Comparison of ENCODE assay signal across 8 cellular contexts in the genomic region with DNA sequence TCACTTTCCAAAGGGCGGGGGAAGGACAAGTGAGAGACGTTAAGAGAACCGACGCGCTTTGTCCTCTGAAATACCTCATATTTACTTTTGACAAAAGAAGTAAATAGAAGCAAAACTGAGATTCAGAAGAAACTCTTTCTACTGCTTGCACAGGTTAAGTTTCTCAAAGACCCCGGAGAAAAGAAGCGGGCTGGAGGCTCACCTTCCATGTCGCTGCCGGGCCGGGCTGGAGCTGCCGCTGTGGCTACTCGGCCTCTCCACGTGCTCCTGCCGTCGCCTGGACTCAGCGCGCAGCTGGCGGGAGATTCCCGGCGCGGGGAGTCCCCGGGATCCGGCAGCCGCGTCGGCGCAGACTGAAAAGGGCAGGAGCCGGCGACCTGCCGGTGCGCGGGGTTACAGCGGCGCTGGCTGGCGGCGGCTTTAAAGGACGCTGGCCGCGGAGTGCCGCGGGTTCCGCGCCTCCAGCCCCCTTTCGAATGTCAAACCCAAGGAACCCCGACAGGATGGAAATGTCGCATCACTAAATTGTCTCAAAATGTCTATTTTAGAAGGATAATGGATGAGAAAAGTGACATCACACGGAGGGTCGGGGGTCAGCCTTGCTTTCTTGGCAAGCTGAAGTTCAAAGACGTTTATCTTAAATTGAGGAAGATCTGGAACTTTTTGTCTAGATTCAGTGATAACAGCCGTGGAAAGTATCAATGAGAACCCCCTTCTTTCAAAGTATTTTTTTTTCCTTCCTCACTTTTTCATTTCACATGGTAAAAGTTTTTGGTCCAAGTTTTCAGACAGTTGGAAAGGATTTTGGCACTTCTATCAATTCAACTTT. TPM values are rescaled to one million over a fixed set of nuclear protein-coding genes. Genes with fewer than 3 reads are reported as not detected.
DNase-seq lines count a peak whose midpoint lies in the region; ATAC-seq and TF ChIP-seq lines count a peak whose summit lies in the region.

TSS of gene IKZF3 (minus strand) at position 395 of the 829 bp plus-strand sequence. CDS start at position 209, 186 bp downstream.

- 5% methylated on average over 50 of the region's 50 CpGs for WGBS in tibial nerve, 2 donors

- TF ChIP-seq EP300 in tibial nerve (IDR thresholded peaks at IDR 0.05): no peak

- no peaks in the 10 kb centered on the region for H3K36me3 ChIP-seq in tibial nerve

- peaks cover 0 to 14% (median 6%) of the 10 kb centered on the region in 4 donors for H3K4me1 ChIP-seq in tibial nerve

- H3K27me3 ChIP-seq in tibial nerve: peaks cover 0 to 98% of the 10 kb centered on the region in 2 donors

- TF ChIP-seq POLR2A in tibial nerve (IDR thresholded peaks at IDR 0.05): no peak

- intact Hi-C loops in posterior vena cava (cut with DNase I): no loop called here

- peak; percentile 74 for DNase-seq in GM10266 (ENCODE audit: extremely low spot score)
- DNase-seq in NCI-H526 treated with DMSO at 0.1 percent for 48 hours (lab: John Stamatoyannopoulos, UW): peak; percentile 22
- DNase-seq in activated T-cell treated with anti-CD3 and anti-CD28 coated beads for 1 hour (ENCODE audit: low read depth): peak; percentile 65
- DNase-seq in fibroblast of pulmonary artery (ENCODE audit: low read depth): peak; percentile 33
- DNase-seq in posterior vena cava (ENCODE audit: low spot score): peak; percentile 82
- DNase-seq in tibial nerve (ENCODE audit: low spot score in 2 of 2): no peak

- H3K9me3 ChIP-seq in tibial nerve: peaks cover 0 to 21% (median 0%) of the 10 kb centered on the region in 4 donors

- peak; percentile 45 for ATAC-seq in HG02759 (IDR thresholded peaks at IDR 0.05; ENCODE audit: unreplicated experiment)
- ATAC-seq in HG03457 (IDR thresholded peaks at IDR 0.05; ENCODE audit: unreplicated experiment): no peak

- TF ChIP-seq CTCF in GM10266 (IDR thresholded peaks at IDR 0.05; ENCODE audit: control insufficient read depth, insufficient read depth, low read depth, missing control alignments) (peak; percentile 80), fibroblast of pulmonary artery (IDR thresholded peaks at IDR 0.05; ENCODE audit: low read length, missing control alignments) (no peak), tibial nerve (IDR thresholded peaks at IDR 0.05) (peak in 1 of 5 experiments; percentile 4)

- H3K27ac ChIP-seq in tibial nerve: peak within 1 kb of the TSS in 1 of 4 donors; percentile 58

- H3K4me3 ChIP-seq in fibroblast of pulmonary artery (replicated peaks; ENCODE audit: low read depth, low read length) (no peak within 1 kb of the TSS), tibial nerve (peak within 1 kb of the TSS in 2 of 4 donors; percentile 23 to 35)

RNA-seq across cellular contexts. Expression of gene IKZF3, which starts in this region (rescaled TPM):
- total RNA-seq in posterior vena cava (1 to 10 TPM; 1.6 TPM), tibial nerve (1 to 10 TPM in 2 of 4 donors, under 1 TPM in 2; 0.30 to 1.9 (median 1.0) TPM)

Comparison
In these comparisons a context has a peak if more than half of its experiments do, and no peak if none do; other contexts are left out.
1. DNase-seq: peak in GM10266 (single experiment), NCI-H526 treated with DMSO at 0.1 percent for 48 hours (single experiment), activated T-cell treated with anti-CD3 and anti-CD28 coated beads for 1 hour (single experiment), fibroblast of pulmonary artery (single experiment) and posterior vena cava (single experiment); none in tibial nerve (0 of 2).